8 cellular contexts compared by ENCODE assay signal in the genomic region with DNA sequence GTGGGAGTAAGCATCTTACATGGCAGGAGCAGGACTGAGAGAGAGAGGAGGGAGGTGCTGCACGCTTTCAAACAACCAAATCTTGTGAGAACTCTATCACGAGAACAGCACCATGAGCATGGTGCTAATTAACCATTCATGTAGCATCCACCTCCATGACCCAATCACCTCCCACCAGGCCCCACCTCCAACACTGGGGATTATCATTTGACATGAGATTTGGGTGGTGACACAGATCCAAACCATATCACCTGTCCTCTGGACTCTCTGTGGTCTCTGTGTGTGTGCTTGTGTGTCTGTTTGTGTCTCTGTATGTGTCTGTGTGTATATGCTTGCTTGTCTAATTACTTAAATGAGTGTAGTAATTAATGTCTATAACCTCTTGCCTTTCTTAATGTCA. TPM values are rescaled to one million over a fixed set of nuclear protein-coding genes. Genes with fewer than 3 reads are reported as not detected.
DNase-seq lines count a peak whose midpoint lies in the region; ATAC-seq, FAIRE-seq and TF ChIP-seq lines count a peak whose summit lies in the region.

No MANE protein-coding gene starts in this region.

- H3K9me3 ChIP-seq in SK-N-SH: no peaks in the 10 kb centered on the region

- ATAC-seq in GM19025 (IDR thresholded peaks at IDR 0.05; ENCODE audit: low read depth, unreplicated experiment) (peak; percentile 40), GM21723 (IDR thresholded peaks at IDR 0.05; ENCODE audit: unreplicated experiment) (peak; percentile 35), HG03469 (IDR thresholded peaks at IDR 0.05; ENCODE audit: unreplicated experiment) (peak; percentile 27), foreskin keratinocyte (no peak), esophagus mucosa (no peak)

- no peak for TF ChIP-seq RAD21 in SK-N-SH (IDR thresholded peaks at IDR 0.05; ENCODE audit: low read length)

- H3K4me1 ChIP-seq in foreskin keratinocyte (no peaks in the 10 kb centered on the region), SK-N-SH (ENCODE audit: control insufficient read depth in 1 of 2, insufficient read depth in 2 of 2, low read depth in 1 of 2, low read length in 1 of 2) (no peaks in the 10 kb centered on the region)

- no peaks in the 10 kb centered on the region for H3F3A ChIP-seq in SK-N-SH (replicated peaks; ENCODE audit: insufficient read depth)

- H3K27me3 ChIP-seq in foreskin keratinocyte (no peaks in the 10 kb centered on the region), SK-N-SH (ENCODE audit: insufficient read depth) (no peaks in the 10 kb centered on the region)

- POLR2A ChIA-PET in SK-N-SH (lab: Yijun Ruan, JAX): no interaction called here

- no peaks in the 10 kb centered on the region for H3K36me3 ChIP-seq in SK-N-SH (replicated peaks in 1 of 2; ENCODE audit: control insufficient read depth in 1 of 2, insufficient read depth in 2 of 2, low read length in 1 of 2)

- no peak overlapping the region for H2AFZ ChIP-seq in SK-N-SH (ENCODE audit: low read depth)

- TF ChIP-seq EP300 in SK-N-SH (IDR thresholded peaks at IDR 0.05; ENCODE audit: borderline replicate concordance in 1 of 2, low read depth in 1 of 2, low read length in 1 of 2): no peak

- H3K9ac ChIP-seq in SK-N-SH: no peak overlapping the region

- CTCF ChIA-PET in SK-N-SH (lab: Yijun Ruan, JAX): interaction anchor here (1.0 kb wide), 1 partner anchor 13 kb away, joined by 3 read pairs; no protein-coding TSS in a partner anchor

- H3K27ac ChIP-seq in foreskin keratinocyte (peak overlapping the region; percentile 60), SK-N-SH (ENCODE audit: low read depth in 2 of 2, low read length in 1 of 2) (no peak overlapping the region)

- no peak for DNase-seq in foreskin keratinocyte
- no peak for DNase-seq in SK-N-SH
- no peak for DNase-seq in RCC 7860 (ENCODE audit: low spot score)
- DNase-seq in KG1 (lab: John Stamatoyannopoulos, UW): no peak

- no peaks in the 10 kb centered on the region for H3K79me2 ChIP-seq in SK-N-SH (ENCODE audit: insufficient read depth)

- no peak overlapping the region for H3K4me3 ChIP-seq in SK-N-SH (ENCODE audit: low read depth in 2 of 2, low read length in 1 of 2)

- TF ChIP-seq CTCF in foreskin keratinocyte (conservative IDR thresholded peaks at IDR 0.05) (no peak), SK-N-SH (IDR thresholded peaks at IDR 0.05) (no peak)

- no peak overlapping the region for H3K4me2 ChIP-seq in SK-N-SH

- 100% methylated on average over 2 of the region's 2 CpGs for WGBS in SK-N-SH (ENCODE audit: low lambda C conversion rate)

- no peak for FAIRE-seq in RCC 7860 (lab: Jason Lieb, UNC)

- H3K9me2 ChIP-seq in SK-N-SH: no peaks in the 10 kb centered on the region

- no peaks in the 10 kb centered on the region for H4K20me1 ChIP-seq in SK-N-SH (ENCODE audit: insufficient read depth)

TF ChIP-seq in SK-N-SH, 30 proteins besides CTCF, POLR2A, EP300 and RAD21:
- TF ChIP-seq FOSL2 (IDR thresholded peaks at IDR 0.05; ENCODE audit: borderline replicate concordance, low read depth): no peak
- TF ChIP-seq, protein P1, sequence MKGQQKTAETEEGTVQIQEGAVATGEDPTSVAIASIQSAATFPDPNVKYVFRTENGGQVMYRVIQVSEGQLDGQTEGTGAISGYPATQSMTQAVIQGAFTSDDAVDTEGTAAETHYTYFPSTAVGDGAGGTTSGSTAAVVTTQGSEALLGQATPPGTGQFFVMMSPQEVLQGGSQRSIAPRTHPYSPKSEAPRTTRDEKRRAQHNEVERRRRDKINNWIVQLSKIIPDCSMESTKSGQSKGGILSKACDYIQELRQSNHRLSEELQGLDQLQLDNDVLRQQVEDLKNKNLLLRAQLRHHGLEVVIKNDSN (IDR thresholded peaks at IDR 0.05; ENCODE audit: borderline replicate concordance, low read depth): no peak

RNA-seq across cellular contexts. Expression of a gene that starts 31.1 kb away (rescaled TPM):
- total RNA-seq in foreskin keratinocyte: 220 and 254 TPM in 2 replicates
- 340 and 400 TPM in 2 replicates for polyA plus RNA-seq in foreskin keratinocyte
- total RNA-seq in esophagus mucosa: 75.8 TPM
- 154 and 174 TPM in 2 replicates for polyA plus RNA-seq in SK-N-SH (2012; rRNA removed)
- 165 and 169 TPM in 2 replicates for polyA plus RNA-seq in SK-N-SH (2012; cell fraction: cytosol; rRNA removed)
- polyA plus RNA-seq in SK-N-SH (2012; cell fraction: nucleus; rRNA removed): 63.5 and 75.2 TPM in 2 replicates

RNA-seq across cellular contexts. Expression of a gene that starts 31.4 kb away (rescaled TPM):
- total RNA-seq in foreskin keratinocyte: 30.0 and 32.1 TPM in 2 replicates
- polyA plus RNA-seq in foreskin keratinocyte: 21.8 and 23.9 TPM in 2 replicates
- total RNA-seq in esophagus mucosa: 12.2 TPM
- polyA plus RNA-seq in SK-N-SH (2012; rRNA removed): 31.6 and 35.6 TPM in 2 replicates
- polyA plus RNA-seq in SK-N-SH (2012; cell fraction: cytosol; rRNA removed): 33.3 and 33.7 TPM in 2 replicates
- 29.3 and 39.1 TPM in 2 replicates for polyA plus RNA-seq in SK-N-SH (2012; cell fraction: nucleus; rRNA removed)

Comparison
In these comparisons a context has a peak if more than half of its experiments do, and no peak if none do; other contexts are left out.
1. ATAC-seq: peak in GM19025 (single experiment), GM21723 (single experiment) and HG03469 (single experiment); none in foreskin keratinocyte (single experiment) and esophagus mucosa (single experiment).